ENCODE assay signal across 9 cellular contexts in genomic region chr11:11845066-11845465, GRCh38. TPM values are rescaled to one million over a fixed set of nuclear protein-coding genes. Genes with fewer than 3 reads are reported as not detected.
DNase-seq lines count a peak whose midpoint lies in the region; ATAC-seq and TF ChIP-seq lines count a peak whose summit lies in the region.
"Had no signal": no experiment of that assay in that cellular context is flagged by ENCODE, and none has a peak within 500 bp of the region (broad histone marks: within the 10 kb centered on the region; RNA-seq: fewer than 3 reads in every experiment).

No MANE protein-coding gene starts in this region.

- peak overlapping the region in 4 of 7 donors; percentile 18 to 88 (median 84) for H3K27ac Mint-ChIP-seq in CD4-positive, alpha-beta memory T cell
- H3K27ac Mint-ChIP-seq in activated T-helper 2 cell treated with anti-CD3 and anti-CD28 coated beads, Interferon-gamma antibody, Interleukin-2, Interleukin-4, amounts not matched to agents 10 μg/mL and 5 μg/mL and 100 μg/mL, durations not matched to agents 14 hours and 24 hours and 36 hours = no peak overlapping the region
- H3K27ac Mint-ChIP-seq in nephron progenitor cell = peak overlapping the region; percentile 19

- TF ChIP-seq CTCF in nephron progenitor cell (IDR thresholded peaks at IDR 0.05) = no peak

- H3K9me3 ChIP-seq in CD4-positive, alpha-beta memory T cell (ENCODE audit: control insufficient read depth in 1 of 2, low read length in 2 of 2) = no peaks in the 10 kb centered on the region
- H3K9me3 ChIP-seq in HUES6 (ENCODE audit: control insufficient read depth, insufficient read depth, low read depth, low read length) = no peaks in the 10 kb centered on the region

- POLR2A ChIA-PET in CD4-positive, alpha-beta memory T cell (lab: Charles Lee; ENCODE audit: partially characterized antibody) = interaction anchor here (1.9 to 4.3 kb wide), 2 partner anchors 12 to 1036 kb away, joined by 5 to 44 read pairs; partner anchors contain the start of gene EIF4G2

- peaks cover 15 to 48% (median 20%) of the 10 kb centered on the region in 4 donors for H3K4me1 Mint-ChIP-seq in CD4-positive, alpha-beta memory T cell
- H3K4me1 Mint-ChIP-seq in activated T-helper 2 cell treated with anti-CD3 and anti-CD28 coated beads, Interferon-gamma antibody, Interleukin-2, Interleukin-4, amounts not matched to agents 10 μg/mL and 5 μg/mL and 100 μg/mL, durations not matched to agents 14 hours and 24 hours and 36 hours (ENCODE audit: low read depth) = peaks cover 23% of the 10 kb centered on the region
- peaks cover 12% of the 10 kb centered on the region for H3K4me1 Mint-ChIP-seq in nephron progenitor cell

- no peaks in the 10 kb centered on the region for H3K36me3 ChIP-seq in CD4-positive, alpha-beta memory T cell (ENCODE audit: insufficient read depth, low read length)
- no peaks in the 10 kb centered on the region for H3K36me3 ChIP-seq in HUES6 (ENCODE audit: control insufficient read depth, insufficient read depth, low read length)

- peak overlapping the region; percentile 12 for H3K27ac ChIP-seq in CD4-positive, alpha-beta memory T cell (ENCODE audit: low read depth, low read length)
- H3K27ac ChIP-seq in HUES6 (ENCODE audit: low read depth, low read length) = no peak overlapping the region

- H3K4me3 Mint-ChIP-seq in CD4-positive, alpha-beta memory T cell = peak overlapping the region in 5 of 8 donors; percentile 43 to 77 (median 53)
- H3K4me3 Mint-ChIP-seq in activated T-helper 2 cell treated with anti-CD3 and anti-CD28 coated beads, Interferon-gamma antibody, Interleukin-2, Interleukin-4, amounts not matched to agents 10 μg/mL and 5 μg/mL and 100 μg/mL, durations not matched to agents 14 hours and 24 hours and 36 hours (ENCODE audit: low read depth) = peak overlapping the region; percentile 46
- H3K4me3 Mint-ChIP-seq in nephron progenitor cell = peak overlapping the region; percentile 43
- H3K4me3 Mint-ChIP-seq: central memory CD8-positive, alpha-beta T cell had no signal

- ATAC-seq in HG03442 (IDR thresholded peaks at IDR 0.05; ENCODE audit: unreplicated experiment) = no peak

- H3K36me3 Mint-ChIP-seq in CD4-positive, alpha-beta memory T cell = peaks cover 0 to 6% of the 10 kb centered on the region in 2 donors
- H3K36me3 Mint-ChIP-seq in activated T-helper 2 cell treated with anti-CD3 and anti-CD28 coated beads, Interferon-gamma antibody, Interleukin-2, Interleukin-4, amounts not matched to agents 10 μg/mL and 5 μg/mL and 100 μg/mL, durations not matched to agents 14 hours and 24 hours and 36 hours (ENCODE audit: low read depth) = peaks cover 3% of the 10 kb centered on the region
- peaks cover 13% of the 10 kb centered on the region for H3K36me3 Mint-ChIP-seq in nephron progenitor cell (ENCODE audit: low read depth)

- H3K27me3 Mint-ChIP-seq in CD4-positive, alpha-beta memory T cell = no peaks in the 10 kb centered on the region
- no peaks in the 10 kb centered on the region for H3K27me3 Mint-ChIP-seq in activated T-helper 2 cell treated with anti-CD3 and anti-CD28 coated beads, Interferon-gamma antibody, Interleukin-2, Interleukin-4, amounts not matched to agents 10 μg/mL and 5 μg/mL and 100 μg/mL, durations not matched to agents 14 hours and 24 hours and 36 hours (ENCODE audit: low read depth)
- no peaks in the 10 kb centered on the region for H3K27me3 Mint-ChIP-seq in nephron progenitor cell (ENCODE audit: low read depth, poor library complexity)
- H3K27me3 Mint-ChIP-seq: central memory CD8-positive, alpha-beta T cell had no signal

- intact Hi-C loops in CD4-positive, alpha-beta memory T cell (cut with micrococcal nuclease) = loop anchor here (10.0 kb wide), 1 partner anchor 1620 kb away; the partner anchor contains the start of gene BTBD10
- intact Hi-C loops in activated T-helper 2 cell treated with anti-CD3 and anti-CD28 coated beads, Interferon-gamma antibody, Interleukin-2, Interleukin-4, amounts not matched to agents 10 μg/mL and 5 μg/mL and 100 μg/mL, durations not matched to agents 14 hours and 24 hours and 36 hours (cut with micrococcal nuclease) = loop anchor here (1.0 to 10.0 kb wide), 5 partner anchors 11 to 342 kb away; no protein-coding TSS in a partner anchor

- H3K4me1 ChIP-seq in CD4-positive, alpha-beta memory T cell (ENCODE audit: insufficient read depth, low read length) = peaks cover 71% of the 10 kb centered on the region
- H3K4me1 ChIP-seq in HUES6 (ENCODE audit: control insufficient read depth, insufficient read depth, low read length) = peaks cover 28% of the 10 kb centered on the region

- no peaks in the 10 kb centered on the region for H3K27me3 ChIP-seq in CD4-positive, alpha-beta memory T cell (ENCODE audit: insufficient read depth, low read length)
- H3K27me3 ChIP-seq in HUES6 (ENCODE audit: control insufficient read depth, insufficient read depth, low read length) = no peaks in the 10 kb centered on the region

- no peaks in the 10 kb centered on the region for H3K9me3 Mint-ChIP-seq in CD4-positive, alpha-beta memory T cell
- no peaks in the 10 kb centered on the region for H3K9me3 Mint-ChIP-seq in activated T-helper 2 cell treated with anti-CD3 and anti-CD28 coated beads, Interferon-gamma antibody, Interleukin-2, Interleukin-4, amounts not matched to agents 10 μg/mL and 5 μg/mL and 100 μg/mL, durations not matched to agents 14 hours and 24 hours and 36 hours
- H3K9me3 Mint-ChIP-seq in nephron progenitor cell = peaks cover 12% of the 10 kb centered on the region
- H3K9me3 Mint-ChIP-seq: central memory CD8-positive, alpha-beta T cell had no signal

- no peak overlapping the region for H3K9ac ChIP-seq in HUES6 (ENCODE audit: low read length)

- CTCF ChIA-PET in CD4-positive, alpha-beta memory T cell (lab: Charles Lee; ENCODE audit: partially characterized antibody) = interaction anchor here (1.0 to 2.5 kb wide), 5 partner anchors 9 to 60 kb away, joined by 3 to 13 read pairs (median 4); no protein-coding TSS in a partner anchor

- DNase-seq in CD4-positive, alpha-beta memory T cell = no peak
- no peak for DNase-seq in activated T-helper 2 cell treated with anti-CD3 and anti-CD28 coated beads, Interferon-gamma antibody, Interleukin-2, Interleukin-4, amounts not matched to agents 10 μg/mL and 5 μg/mL and 100 μg/mL, durations not matched to agents 14 hours and 24 hours and 36 hours (ENCODE audit: low spot score)
- no peak for DNase-seq in nephron progenitor cell
- no peak for DNase-seq in islet precursor cell
- DNase-seq in NCI-H82 treated with DMSO at 0.1 percent for 48 hours (lab: John Stamatoyannopoulos, UW; ENCODE audit: unreplicated experiment) = no peak
- DNase-seq in COR-L47 (lab: John Stamatoyannopoulos, UW) = no peak

- H3K4me3 ChIP-seq in CD4-positive, alpha-beta memory T cell (ENCODE audit: low read length in 2 of 2) = peak overlapping the region in 1 of 2 donors; percentile 6
- H3K4me3 ChIP-seq in HUES6 (ENCODE audit: low read depth, low read length) = peak overlapping the region; percentile 8; the same call in 1 of the 2 replicates

RNA-seq across cellular contexts. Expression of gene USP47, which starts 3.3 kb away (rescaled TPM):
- total RNA-seq in CD4-positive, alpha-beta memory T cell = 10 to 100 TPM; 62.2 to 65.9 TPM
- 10 to 100 TPM; 43.7 to 51.5 TPM for polyA plus RNA-seq in CD4-positive, alpha-beta memory T cell
- total RNA-seq in activated T-helper 2 cell treated with anti-CD3 and anti-CD28 coated beads, Interferon-gamma antibody, Interleukin-2, Interleukin-4, amounts not matched to agents 10 μg/mL and 5 μg/mL and 100 μg/mL, durations not matched to agents 14 hours and 24 hours and 36 hours = 52.1 and 55.8 TPM in 2 replicates
